Comparison of ENCODE assay signal across 19 cellular contexts in genomic region chr12:127556487-127556886, GRCh38.
DNase-seq lines count a peak whose midpoint lies in the region; ATAC-seq, FAIRE-seq and TF ChIP-seq lines count a peak whose summit lies in the region.
"Had no signal": no experiment of that assay in that cellular context is flagged by ENCODE, and none has a peak within 500 bp of the region (broad histone marks: within the 10 kb centered on the region; RNA-seq: fewer than 3 reads in every experiment).

No MANE protein-coding gene starts in this region.

- H3K4me1 ChIP-seq in upper lobe of right lung = peaks cover 5% of the 10 kb centered on the region

- H3K9me3 Mint-ChIP-seq in activated naive CD8-positive, alpha-beta T cell treated with anti-CD3 and anti-CD28 coated beads, Interleukin-2, amount 10 ng/mL, durations not matched to agents 7 days and 5 days = peaks cover 12% of the 10 kb centered on the region
- H3K9me3 Mint-ChIP-seq in activated naive CD8-positive, alpha-beta T cell treated with anti-CD3 and anti-CD28 coated beads for 36 hours = peaks cover 15% of the 10 kb centered on the region
- H3K9me3 Mint-ChIP-seq in activated T-helper 2 cell treated with anti-CD3 and anti-CD28 coated beads, Interferon-gamma antibody, Interleukin-2, Interleukin-4, amounts not matched to agents 10 μg/mL and 5 μg/mL and 100 μg/mL, durations not matched to agents 14 hours and 24 hours and 36 hours = peaks cover 30% of the 10 kb centered on the region

- no peaks in the 10 kb centered on the region for H3K9me3 ChIP-seq in upper lobe of right lung

- intact Hi-C loops in activated T-helper 2 cell treated with anti-CD3 and anti-CD28 coated beads, Interferon-gamma antibody, Interleukin-2, Interleukin-4, amounts not matched to agents 10 μg/mL and 5 μg/mL and 100 μg/mL, durations not matched to agents 14 hours and 24 hours and 36 hours (cut with micrococcal nuclease) = loop anchor here (10.0 kb wide), 1 partner anchor 1358 kb away; no protein-coding TSS in a partner anchor
- intact Hi-C loops in upper lobe of right lung (cut with DNase I) = no loop called here

- TF ChIP-seq CTCF in NB4 (IDR thresholded peaks at IDR 0.05; ENCODE audit: low read depth, low read length) (no peak), upper lobe of right lung (IDR thresholded peaks at IDR 0.05) (no peak)

- peaks cover 16% of the 10 kb centered on the region for H3K4me1 Mint-ChIP-seq in activated naive CD8-positive, alpha-beta T cell treated with anti-CD3 and anti-CD28 coated beads, Interleukin-2, amount 10 ng/mL, durations not matched to agents 7 days and 5 days
- peaks cover 11% of the 10 kb centered on the region for H3K4me1 Mint-ChIP-seq in activated naive CD8-positive, alpha-beta T cell treated with anti-CD3 and anti-CD28 coated beads for 36 hours
- peaks cover 48% of the 10 kb centered on the region for H3K4me1 Mint-ChIP-seq in activated T-helper 2 cell treated with anti-CD3 and anti-CD28 coated beads, Interferon-gamma antibody, Interleukin-2, Interleukin-4, amounts not matched to agents 10 μg/mL and 5 μg/mL and 100 μg/mL, durations not matched to agents 14 hours and 24 hours and 36 hours (ENCODE audit: low read depth)

- no peaks in the 10 kb centered on the region for H3K36me3 Mint-ChIP-seq in activated naive CD8-positive, alpha-beta T cell treated with anti-CD3 and anti-CD28 coated beads, Interleukin-2, amount 10 ng/mL, durations not matched to agents 7 days and 5 days
- no peaks in the 10 kb centered on the region for H3K36me3 Mint-ChIP-seq in activated naive CD8-positive, alpha-beta T cell treated with anti-CD3 and anti-CD28 coated beads for 36 hours
- H3K36me3 Mint-ChIP-seq in activated T-helper 2 cell treated with anti-CD3 and anti-CD28 coated beads, Interferon-gamma antibody, Interleukin-2, Interleukin-4, amounts not matched to agents 10 μg/mL and 5 μg/mL and 100 μg/mL, durations not matched to agents 14 hours and 24 hours and 36 hours (ENCODE audit: low read depth) = peaks cover 19% of the 10 kb centered on the region
- H3K36me3 Mint-ChIP-seq: CD4-positive, CD25-positive, alpha-beta regulatory T cell had no signal

- H3K27me3 Mint-ChIP-seq in activated naive CD8-positive, alpha-beta T cell treated with anti-CD3 and anti-CD28 coated beads, Interleukin-2, amount 10 ng/mL, durations not matched to agents 7 days and 5 days = no peaks in the 10 kb centered on the region
- peaks cover 10% of the 10 kb centered on the region for H3K27me3 Mint-ChIP-seq in activated naive CD8-positive, alpha-beta T cell treated with anti-CD3 and anti-CD28 coated beads for 36 hours
- no peaks in the 10 kb centered on the region for H3K27me3 Mint-ChIP-seq in activated T-helper 2 cell treated with anti-CD3 and anti-CD28 coated beads, Interferon-gamma antibody, Interleukin-2, Interleukin-4, amounts not matched to agents 10 μg/mL and 5 μg/mL and 100 μg/mL, durations not matched to agents 14 hours and 24 hours and 36 hours (ENCODE audit: low read depth)
- H3K27me3 Mint-ChIP-seq: CD4-positive, CD25-positive, alpha-beta regulatory T cell had no signal

- ATAC-seq in activated naive CD8-positive, alpha-beta T cell treated with anti-CD3 and anti-CD28 coated beads, Interleukin-2, amount 10 ng/mL, durations not matched to agents 7 days and 5 days (ENCODE audit: low read depth) = no peak
- ATAC-seq in upper lobe of right lung = peak; percentile 36
- no peak for ATAC-seq in SK-N-SH treated with all-trans-retinoic acid at 6 μM for 48 hours

- no peak for FAIRE-seq in GM12892 (lab: Jason Lieb, UNC)
- FAIRE-seq: HTR-8/SVneo, RCC 7860 had no signal

- no peak for DNase-seq in activated naive CD8-positive, alpha-beta T cell treated with anti-CD3 and anti-CD28 coated beads, Interleukin-2, amount 10 ng/mL, durations not matched to agents 7 days and 5 days
- no peak for DNase-seq in activated naive CD8-positive, alpha-beta T cell treated with anti-CD3 and anti-CD28 coated beads for 36 hours
- DNase-seq in NB4 (ENCODE audit: low read depth) = peak; percentile 11
- DNase-seq in activated T-helper 2 cell treated with anti-CD3 and anti-CD28 coated beads, Interferon-gamma antibody, Interleukin-2, Interleukin-4, amounts not matched to agents 10 μg/mL and 5 μg/mL and 100 μg/mL, durations not matched to agents 14 hours and 24 hours and 36 hours (ENCODE audit: low spot score) = no peak
- DNase-seq in upper lobe of right lung = no peak
- DNase-seq in stimulated activated naive CD4-positive, alpha-beta T cell treated with Interleukin-2 at 50 U/mL for 16 hours (lab: John Stamatoyannopoulos, UW) = no peak
- DNase-seq in GM12892 (ENCODE audit: insufficient read length) = no peak
- DNase-seq: CD4-positive, CD25-positive, alpha-beta regulatory T cell; HCEC 1CT; NCI-H1092; NCI-H2081 treated with DMSO at 0.1 percent for 48 hours; NCI-H510A treated with DMSO at 0.1 percent for 48 hours; NCI-H82; Right ventricle myocardium superior had no signal

- no peaks in the 10 kb centered on the region for H3K27me3 ChIP-seq in upper lobe of right lung

- no peak overlapping the region for H3K4me3 Mint-ChIP-seq in activated naive CD8-positive, alpha-beta T cell treated with anti-CD3 and anti-CD28 coated beads, Interleukin-2, amount 10 ng/mL, durations not matched to agents 7 days and 5 days
- no peak overlapping the region for H3K4me3 Mint-ChIP-seq in activated naive CD8-positive, alpha-beta T cell treated with anti-CD3 and anti-CD28 coated beads for 36 hours
- no peak overlapping the region for H3K4me3 Mint-ChIP-seq in activated T-helper 2 cell treated with anti-CD3 and anti-CD28 coated beads, Interferon-gamma antibody, Interleukin-2, Interleukin-4, amounts not matched to agents 10 μg/mL and 5 μg/mL and 100 μg/mL, durations not matched to agents 14 hours and 24 hours and 36 hours (ENCODE audit: low read depth)
- H3K4me3 Mint-ChIP-seq: CD4-positive, CD25-positive, alpha-beta regulatory T cell had no signal

- POLR2A ChIA-PET in activated naive CD8-positive, alpha-beta T cell treated with anti-CD3 and anti-CD28 coated beads, Interleukin-2, amount 10 ng/mL, durations not matched to agents 7 days and 5 days (lab: Charles Lee) = no interaction called here

- no peak overlapping the region for H3K4me3 ChIP-seq in NB4 (ENCODE audit: low read depth, low read length)
- H3K4me3 ChIP-seq in upper lobe of right lung = no peak overlapping the region
- H3K4me3 ChIP-seq: SK-N-MC had no signal

- TF ChIP-seq POLR2A in NB4 (IDR thresholded peaks at IDR 0.05; ENCODE audit: extremely low read depth, insufficient read length) (no peak), GM12892 (IDR thresholded peaks at IDR 0.05; ENCODE audit: low read depth, low read length) (no peak)

- H3K27ac Mint-ChIP-seq in activated naive CD8-positive, alpha-beta T cell treated with anti-CD3 and anti-CD28 coated beads, Interleukin-2, amount 10 ng/mL, durations not matched to agents 7 days and 5 days = peak overlapping the region; percentile 10
- no peak overlapping the region for H3K27ac Mint-ChIP-seq in activated naive CD8-positive, alpha-beta T cell treated with anti-CD3 and anti-CD28 coated beads for 36 hours
- H3K27ac Mint-ChIP-seq in activated T-helper 2 cell treated with anti-CD3 and anti-CD28 coated beads, Interferon-gamma antibody, Interleukin-2, Interleukin-4, amounts not matched to agents 10 μg/mL and 5 μg/mL and 100 μg/mL, durations not matched to agents 14 hours and 24 hours and 36 hours = peak overlapping the region; percentile 38
- H3K27ac Mint-ChIP-seq: CD4-positive, CD25-positive, alpha-beta regulatory T cell had no signal

- H3K36me3 ChIP-seq in upper lobe of right lung = no peaks in the 10 kb centered on the region

- no peak overlapping the region for H3K27ac ChIP-seq in upper lobe of right lung
- H3K27ac ChIP-seq: HL-60, SK-N-MC had no signal

TF ChIP-seq in SK-N-SH treated with all-trans-retinoic acid at 6 μM for 48 hours, 23 proteins besides CTCF, POLR2A, EP300 and RAD21 (continues in another document):
- no peak for TF ChIP-seq CSRNP3 (CRISPR knock-in tag; IDR thresholded peaks at IDR 0.05)
- no peak for TF ChIP-seq ZC3H10 (CRISPR knock-in tag; IDR thresholded peaks at IDR 0.05)
- no peak for TF ChIP-seq TCF4 (CRISPR knock-in tag; IDR thresholded peaks at IDR 0.05; ENCODE audit: borderline replicate concordance)
- no peak for TF ChIP-seq RARB (CRISPR knock-in tag; IDR thresholded peaks at IDR 0.05)
- TF ChIP-seq SNAI2 (CRISPR knock-in tag; IDR thresholded peaks at IDR 0.05) = no peak
- TF ChIP-seq OSR1 (CRISPR knock-in tag; IDR thresholded peaks at IDR 0.05) = no peak
- TF ChIP-seq BACH2 (CRISPR knock-in tag; IDR thresholded peaks at IDR 0.05; ENCODE audit: borderline replicate concordance) = no peak
- no peak for TF ChIP-seq ZFP3 (CRISPR knock-in tag; IDR thresholded peaks at IDR 0.05)
- TF ChIP-seq PATZ1 (CRISPR knock-in tag; IDR thresholded peaks at IDR 0.05; ENCODE audit: borderline replicate concordance) = no peak
- TF ChIP-seq ZNF70 (CRISPR knock-in tag; IDR thresholded peaks at IDR 0.05) = no peak
